Comparison of ENCODE assay signal across 9 cellular contexts in the genomic region with DNA sequence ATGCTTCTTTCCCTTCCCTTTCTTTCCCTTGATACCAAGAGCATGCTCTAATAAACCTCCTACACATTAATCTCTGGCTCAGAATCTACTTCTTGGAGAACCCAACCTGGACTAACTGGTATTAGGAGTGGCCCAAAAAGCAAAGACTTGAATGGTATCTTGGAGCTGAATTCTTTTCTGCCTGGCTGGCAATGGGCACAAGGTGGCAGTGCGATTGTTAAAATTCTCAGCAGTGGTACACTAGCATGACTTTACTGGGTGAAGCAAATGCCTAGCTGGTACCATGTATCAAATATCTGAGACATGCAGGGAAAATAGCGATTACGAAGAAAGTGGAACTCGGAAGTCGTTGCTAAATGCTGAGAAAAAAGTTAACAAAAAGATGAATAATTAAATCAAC. TPM values are rescaled to one million over a fixed set of nuclear protein-coding genes. Genes with fewer than 3 reads are reported as not detected.
DNase-seq lines count a peak whose midpoint lies in the region; ATAC-seq, FAIRE-seq and TF ChIP-seq lines count a peak whose summit lies in the region.
"Had no signal": no experiment of that assay in that cellular context is flagged by ENCODE, and none has a peak within 500 bp of the region (broad histone marks: within the 10 kb centered on the region; RNA-seq: fewer than 3 reads in every experiment).

No MANE protein-coding gene starts in this region.

- H3K27me3 ChIP-seq in bronchial epithelial cell (ENCODE audit: control insufficient read depth, insufficient read depth, low read length), result no peaks in the 10 kb centered on the region

- peaks cover under 1 to 9% of the 10 kb centered on the region in 2 donors for H3K36me3 Mint-ChIP-seq in activated T-cell treated with anti-CD3 and anti-CD28 coated beads, Interleukin-2, amount 50 U/mL, for 72 hours (ENCODE audit: insufficient read depth in 2 of 2)
- no peaks in the 10 kb centered on the region for H3K36me3 Mint-ChIP-seq in activated naive CD4-positive, alpha-beta T cell treated with anti-CD3 and anti-CD28 coated beads, Interleukin-2, amount 10 ng/mL, durations not matched to agents 7 days and 5 days
- no peaks in the 10 kb centered on the region for H3K36me3 Mint-ChIP-seq in activated T-cell treated with anti-CD3 and anti-CD28 coated beads, Interleukin-2, amount 50 U/mL, for 4 hours (ENCODE audit: insufficient read depth)

- in situ Hi-C loops in G401 (cut with HindIII; ENCODE audit: low sequenced_read_pairs), result no loop called here

- no peak overlapping the region for H3K27ac Mint-ChIP-seq in activated T-cell treated with anti-CD3 and anti-CD28 coated beads, Interleukin-2, amount 50 U/mL, for 72 hours
- no peak overlapping the region for H3K27ac Mint-ChIP-seq in activated naive CD4-positive, alpha-beta T cell treated with anti-CD3 and anti-CD28 coated beads, Interleukin-2, amount 10 ng/mL, durations not matched to agents 7 days and 5 days
- H3K27ac Mint-ChIP-seq: dendritic cell treated with granulocyte-macrophage colony-stimulating factor and Interleukin-4, amounts not matched to agents 40 ng/mL and 50 ng/mL, for 4 days had no signal

- DNase-seq in G401 (ENCODE audit: low spot score) (peak; percentile 67), NB4 (ENCODE audit: low read depth) (peak; percentile 24), bronchial epithelial cell (ENCODE audit: low read depth) (peak; percentile 37), middle frontal gyrus (ENCODE audit: extremely low spot score, low spot score) (peak; percentile 29)
- DNase-seq in activated T-cell treated with anti-CD3 and anti-CD28 coated beads, Interleukin-2, amount 50 U/mL, for 72 hours, result no peak
- no peak for DNase-seq in activated naive CD4-positive, alpha-beta T cell treated with anti-CD3 and anti-CD28 coated beads, Interleukin-2, amount 10 ng/mL, durations not matched to agents 7 days and 5 days
- DNase-seq in activated T-cell treated with anti-CD3 and anti-CD28 coated beads, Interleukin-2, amount 50 U/mL, for 4 hours, result no peak
- no peak for DNase-seq in stimulated activated CD4-positive, alpha-beta T cell treated with anti-CD3 and anti-CD28 coated beads, Interleukin-1b, Interleukin-23, amount 100 ng/mL, for 48 hours

- no peak for FAIRE-seq in bronchial epithelial cell (lab: Jason Lieb, UNC)

- H3K36me3 ChIP-seq in bronchial epithelial cell (ENCODE audit: control insufficient read depth, insufficient read depth, low read length), result no peaks in the 10 kb centered on the region

- peaks cover 3 to 9% of the 10 kb centered on the region in 2 donors for H3K9me3 Mint-ChIP-seq in activated T-cell treated with anti-CD3 and anti-CD28 coated beads, Interleukin-2, amount 50 U/mL, for 72 hours
- peaks cover 9% of the 10 kb centered on the region for H3K9me3 Mint-ChIP-seq in activated naive CD4-positive, alpha-beta T cell treated with anti-CD3 and anti-CD28 coated beads, Interleukin-2, amount 10 ng/mL, durations not matched to agents 7 days and 5 days
- peaks cover 11% of the 10 kb centered on the region for H3K9me3 Mint-ChIP-seq in activated T-cell treated with anti-CD3 and anti-CD28 coated beads, Interleukin-2, amount 50 U/mL, for 4 hours

- no peak for ATAC-seq in activated T-cell treated with anti-CD3 and anti-CD28 coated beads, Interleukin-2, amount 50 U/mL, for 72 hours (replicated peaks in 1 of 2)
- ATAC-seq in activated T-cell treated with anti-CD3 and anti-CD28 coated beads, Interleukin-2, amount 50 U/mL, for 4 hours, result no peak

- H3K4me3 ChIP-seq in NB4 (ENCODE audit: low read depth, low read length) (no peak overlapping the region), bronchial epithelial cell (ENCODE audit: low read depth, low read length) (no peak overlapping the region)

- TF ChIP-seq CTCF in NB4 (IDR thresholded peaks at IDR 0.05; ENCODE audit: low read depth, low read length) (peak; percentile 36), bronchial epithelial cell (IDR thresholded peaks at IDR 0.05; ENCODE audit: insufficient read depth, low read length, severe bottlenecking) (peak; percentile 52)

- CTCF ChIA-PET in activated naive CD4-positive, alpha-beta T cell treated with anti-CD3 and anti-CD28 coated beads, Interleukin-2, amount 10 ng/mL, durations not matched to agents 7 days and 5 days (lab: Charles Lee), result interaction anchor here (1.1 kb wide), 1 partner anchor 853 kb away, joined by 3 read pairs; no protein-coding TSS in a partner anchor

- no peaks in the 10 kb centered on the region for H3K27me3 Mint-ChIP-seq in activated T-cell treated with anti-CD3 and anti-CD28 coated beads, Interleukin-2, amount 50 U/mL, for 72 hours (ENCODE audit: low read depth)
- no peaks in the 10 kb centered on the region for H3K27me3 Mint-ChIP-seq in activated naive CD4-positive, alpha-beta T cell treated with anti-CD3 and anti-CD28 coated beads, Interleukin-2, amount 10 ng/mL, durations not matched to agents 7 days and 5 days
- no peaks in the 10 kb centered on the region for H3K27me3 Mint-ChIP-seq in activated T-cell treated with anti-CD3 and anti-CD28 coated beads, Interleukin-2, amount 50 U/mL, for 4 hours (ENCODE audit: low read depth)
- H3K27me3 Mint-ChIP-seq: dendritic cell treated with granulocyte-macrophage colony-stimulating factor and Interleukin-4, amounts not matched to agents 40 ng/mL and 50 ng/mL, for 4 days had no signal

- no peaks in the 10 kb centered on the region for H3K4me1 Mint-ChIP-seq in activated T-cell treated with anti-CD3 and anti-CD28 coated beads, Interleukin-2, amount 50 U/mL, for 72 hours (ENCODE audit: low read depth)
- no peaks in the 10 kb centered on the region for H3K4me1 Mint-ChIP-seq in activated naive CD4-positive, alpha-beta T cell treated with anti-CD3 and anti-CD28 coated beads, Interleukin-2, amount 10 ng/mL, durations not matched to agents 7 days and 5 days
- no peaks in the 10 kb centered on the region for H3K4me1 Mint-ChIP-seq in activated T-cell treated with anti-CD3 and anti-CD28 coated beads, Interleukin-2, amount 50 U/mL, for 4 hours (ENCODE audit: low read depth)

- no peak overlapping the region for H3K4me3 Mint-ChIP-seq in activated T-cell treated with anti-CD3 and anti-CD28 coated beads, Interleukin-2, amount 50 U/mL, for 72 hours
- H3K4me3 Mint-ChIP-seq in activated naive CD4-positive, alpha-beta T cell treated with anti-CD3 and anti-CD28 coated beads, Interleukin-2, amount 10 ng/mL, durations not matched to agents 7 days and 5 days, result no peak overlapping the region
- no peak overlapping the region for H3K4me3 Mint-ChIP-seq in activated T-cell treated with anti-CD3 and anti-CD28 coated beads, Interleukin-2, amount 50 U/mL, for 4 hours
- H3K4me3 Mint-ChIP-seq: dendritic cell treated with granulocyte-macrophage colony-stimulating factor and Interleukin-4, amounts not matched to agents 40 ng/mL and 50 ng/mL, for 4 days had no signal

- no peak for TF ChIP-seq POLR2A in NB4 (IDR thresholded peaks at IDR 0.05; ENCODE audit: extremely low read depth, insufficient read length)

RNA-seq across cellular contexts. Expression of a gene that starts 28.4 kb away (rescaled TPM):
- total RNA-seq in G401 (2014; rRNA removed; shearing (Covaris generic)), result 0.20 TPM in 1 of 2 replicates, not detected in the other
- under 0.01 TPM in 1 of 2 replicates, not detected in the other for total RNA-seq in bronchial epithelial cell
- total RNA-seq in activated T-cell treated with anti-CD3 and anti-CD28 coated beads, Interleukin-2, amount 50 U/mL, for 72 hours, result not detected
- under 1 TPM in 1 of 3 donors, not detected in 2; 0.05 TPM for total RNA-seq in activated T-cell treated with anti-CD3 and anti-CD28 coated beads, Interleukin-2, amount 50 U/mL, for 4 hours

Comparison
In these comparisons a context has a peak if more than half of its experiments do, and no peak if none do; other contexts are left out.
1. DNase-seq: peak in G401 (single experiment), NB4 (single experiment), bronchial epithelial cell (single experiment) and middle frontal gyrus (single experiment); none in activated T-cell treated with anti-CD3 and anti-CD28 coated beads, Interleukin-2, amount 50 U/mL, for 72 hours (0 of 2), activated naive CD4-positive, alpha-beta T cell treated with anti-CD3 and anti-CD28 coated beads, Interleukin-2, amount 10 ng/mL, durations not matched to agents 7 days and 5 days (single experiment), activated T-cell treated with anti-CD3 and anti-CD28 coated beads, Interleukin-2, amount 50 U/mL, for 4 hours (single experiment) and stimulated activated CD4-positive, alpha-beta T cell treated with anti-CD3 and anti-CD28 coated beads, Interleukin-1b, Interleukin-23, amount 100 ng/mL, for 48 hours (single experiment).